Comparison of ENCODE assay signal across 23 cellular contexts in genomic region chr1:157262422-157262821, GRCh38.
"Had no signal": no experiment of that assay in that cellular context is flagged by ENCODE, and none has a peak within 500 bp of the region (broad histone marks: within the 10 kb centered on the region; RNA-seq: fewer than 3 reads in every experiment).

No MANE protein-coding gene starts in this region.

- H3K9me3 Mint-ChIP-seq: dendritic cell treated with granulocyte-macrophage colony-stimulating factor and Interleukin-4, amounts not matched to agents 40 ng/mL and 50 ng/mL, for 4 days had no signal

- H3K27ac ChIP-seq: colonic mucosa, esophagus muscularis mucosa, foreskin keratinocyte, gastroesophageal sphincter, heart left ventricle, hepatocyte, left lung, lower lobe of right lung had no signal

- H3K4me2 ChIP-seq: hepatocyte had no signal

- H3K27ac Mint-ChIP-seq: dendritic cell treated with granulocyte-macrophage colony-stimulating factor and Interleukin-4, amounts not matched to agents 40 ng/mL and 50 ng/mL, for 4 days; effector memory CD8-positive, alpha-beta T cell; immature natural killer cell; naive B cell had no signal

- H3K4me1 ChIP-seq: colonic mucosa, esophagus muscularis mucosa, foreskin keratinocyte, gastroesophageal sphincter, heart left ventricle, left lung, lower lobe of right lung had no signal

- H3K4me1 Mint-ChIP-seq: immature natural killer cell had no signal

- H3K27me3 ChIP-seq: colonic mucosa, esophagus muscularis mucosa, gastroesophageal sphincter, heart left ventricle, hepatocyte, left lung had no signal

- H3K9me3 ChIP-seq: colonic mucosa, esophagus muscularis mucosa, left lung, lower lobe of right lung had no signal

- H3K4me3 ChIP-seq: colonic mucosa, esophagus muscularis mucosa, gastroesophageal sphincter, heart left ventricle, hepatocyte, left lung, lower lobe of right lung had no signal

- DNase-seq: colonic mucosa; cortex of kidney; effector CD8-positive, alpha-beta T cell; effector memory CD8-positive, alpha-beta T cell; foreskin keratinocyte; heart left ventricle; hypothalamus; immature natural killer cell; islet precursor cell; kidney; kidney glomerular epithelial cell; left lung; left ventricle myocardium superior; lower lobe of right lung; mesenchymal stem cell; midbrain; naive B cell had no signal

- ATAC-seq: effector memory CD8-positive, alpha-beta T cell; foreskin keratinocyte; gastroesophageal sphincter; heart left ventricle; left lung; left ventricle myocardium superior; lower lobe of right lung had no signal

- FAIRE-seq: endothelial cell of umbilical vein, frontal cortex, kidney had no signal

- H3K4me3 Mint-ChIP-seq: dendritic cell treated with granulocyte-macrophage colony-stimulating factor and Interleukin-4, amounts not matched to agents 40 ng/mL and 50 ng/mL, for 4 days; effector memory CD8-positive, alpha-beta T cell; immature natural killer cell; naive B cell had no signal

- H3K36me3 ChIP-seq: colonic mucosa, esophagus muscularis mucosa, gastroesophageal sphincter, heart left ventricle, left lung, lower lobe of right lung had no signal

- H2AFZ ChIP-seq: hepatocyte had no signal

- H3K79me2 ChIP-seq: hepatocyte had no signal
